ENCODE assay signal across 13 cellular contexts in genomic region chr2:12797815-12798214, GRCh38.
DNase-seq lines count a peak whose midpoint lies in the region; ATAC-seq, FAIRE-seq and TF ChIP-seq lines count a peak whose summit lies in the region.
"Had no signal": no experiment of that assay in that cellular context is flagged by ENCODE, and none has a peak within 500 bp of the region (broad histone marks: within the 10 kb centered on the region; RNA-seq: fewer than 3 reads in every experiment).

No MANE protein-coding gene starts in this region.

- no peak for FAIRE-seq in small intestine (lab: Jason Lieb, UNC)

- no peak for ATAC-seq in mucosa of descending colon

- H3K36me3 ChIP-seq in mucosa of descending colon (ENCODE audit: low read depth) (no peaks in the 10 kb centered on the region), small intestine (ENCODE audit: control insufficient read depth in 2 of 2, insufficient read depth in 2 of 2, low read length in 2 of 2) (no peaks in the 10 kb centered on the region)
- H3K36me3 ChIP-seq: prostate gland had no signal

- H3K27ac ChIP-seq in small intestine (ENCODE audit: low read depth in 1 of 2, low read length in 1 of 2) (no peak overlapping the region), caudate nucleus (ENCODE audit: low read depth, low read length) (no peak overlapping the region)
- H3K27ac ChIP-seq: prostate gland had no signal

- peaks cover 4% of the 10 kb centered on the region for H3K9me3 ChIP-seq in mucosa of descending colon
- H3K9me3 ChIP-seq in small intestine (ENCODE audit: control insufficient read depth, low read depth) = no peaks in the 10 kb centered on the region
- H3K9me3 ChIP-seq: prostate gland had no signal

- H3K4me3 ChIP-seq in cardiac fibroblast (replicated peaks in 1 of 2; ENCODE audit: low read depth in 2 of 2, low read length in 2 of 2) (no peak overlapping the region), mucosa of descending colon (no peak overlapping the region), small intestine (ENCODE audit: low read depth in 1 of 2, low read length in 2 of 2) (no peak overlapping the region)
- H3K4me3 ChIP-seq: prostate gland had no signal

- 44 to 50% (median 45%) methylated on average over 3 of the region's 3 CpGs for WGBS in small intestine, 3 donors

- DNase-seq in EH (ENCODE audit: low read depth) = peak; percentile 62
- peak; percentile 51 for DNase-seq in NCI-H226
- DNase-seq in cardiac fibroblast (ENCODE audit: low read depth in 2 of 2) = peak; percentile 92 to 94
- peak; percentile 30 for DNase-seq in medulla oblongata (ENCODE audit: extremely low spot score)
- DNase-seq in mucosa of descending colon = no peak
- DNase-seq in T-helper 9 cell = no peak
- DNase-seq in small intestine = no peak
- DNase-seq in caudate nucleus (lab: John Stamatoyannopoulos, UW) = no peak
- DNase-seq: activated B cell treated with CpG ODN at 0.5 μM for 24 hours; activated gamma-delta T cell; CD4-positive, CD25-positive, alpha-beta regulatory T cell; NCI-H82 had no signal

- no peaks in the 10 kb centered on the region for H3K27me3 ChIP-seq in small intestine (ENCODE audit: control insufficient read depth in 2 of 2, insufficient read depth in 2 of 2, low read length in 2 of 2)

- intact Hi-C loops in mucosa of descending colon (cut with DNase I, micrococcal nuclease) = no loop called here

- no peak for TF ChIP-seq CTCF in cardiac fibroblast (IDR thresholded peaks at IDR 0.05; ENCODE audit: low read depth, low read length)
- TF ChIP-seq CTCF in mucosa of descending colon (IDR thresholded peaks at IDR 0.05) = no peak

- H3K4me1 ChIP-seq in mucosa of descending colon (ENCODE audit: low read depth) = no peaks in the 10 kb centered on the region
- H3K4me1 ChIP-seq in small intestine (ENCODE audit: control insufficient read depth in 2 of 2, insufficient read depth in 1 of 2, low read depth in 1 of 2, low read length in 1 of 2) = no peaks in the 10 kb centered on the region
- H3K4me1 ChIP-seq: prostate gland had no signal

Comparison
In these comparisons a context has a peak if more than half of its experiments do, and no peak if none do; other contexts are left out.
1. DNase-seq: peak in EH (single experiment), NCI-H226 (single experiment), cardiac fibroblast (2 of 2) and medulla oblongata (single experiment); none in mucosa of descending colon (0 of 3), T-helper 9 cell (single experiment), small intestine (single experiment) and caudate nucleus (0 of 61).